Comparison of ENCODE assay signal across 23 cellular contexts in genomic region chr13:97348569-97349100, GRCh38.
"Had no signal": no experiment of that assay in that cellular context is flagged by ENCODE, and none has a peak within 500 bp of the region (broad histone marks: within the 10 kb centered on the region; RNA-seq: fewer than 3 reads in every experiment).

No MANE protein-coding gene starts in this region.

- H3K4me3 ChIP-seq: esophagus squamous epithelium, gastroesophageal sphincter, left ventricle myocardium inferior, lung, neural progenitor cell, ovary, right atrium auricular region, smooth muscle cell, suprapubic skin, thyroid gland, upper lobe of left lung, vagina had no signal

- H3K27me3 ChIP-seq: esophagus squamous epithelium, gastroesophageal sphincter, neural progenitor cell, ovary, right atrium auricular region, suprapubic skin, thyroid gland, upper lobe of left lung, vagina had no signal

- H3K27ac Mint-ChIP-seq: dendritic cell treated with granulocyte-macrophage colony-stimulating factor and Interleukin-4, amounts not matched to agents 40 ng/mL and 50 ng/mL, for 4 days; natural killer cell treated with Interleukin-12 subunit alpha and Interleukin-12 subunit beta and Interleukin-15 and Interleukin-18, amount 100 ng/mL, for 72 hours; neural progenitor cell had no signal

- H3K9me3 ChIP-seq: ovary, right atrium auricular region, thyroid gland, upper lobe of left lung, vagina had no signal

- H3K9me3 Mint-ChIP-seq: dendritic cell treated with granulocyte-macrophage colony-stimulating factor and Interleukin-4, amounts not matched to agents 40 ng/mL and 50 ng/mL, for 4 days; effector memory CD8-positive, alpha-beta T cell; immature natural killer cell; natural killer cell treated with Interleukin-12 subunit alpha and Interleukin-12 subunit beta and Interleukin-15 and Interleukin-18, amount 100 ng/mL, for 72 hours had no signal

- DNase-seq: effector memory CD8-positive, alpha-beta T cell; esophagus squamous epithelium; foreskin fibroblast; glutamatergic neuron; immature natural killer cell; left ventricle myocardium inferior; mesenchymal stem cell; midbrain; nucleus accumbens; ovary; stimulated activated CD4-positive, alpha-beta T cell treated with anti-CD3 and anti-CD28 coated beads, Interleukin-2, amount 100 ng/mL, for 48 hours; stimulated activated naive CD8-positive, alpha-beta T cell treated with anti-CD3 and anti-CD28 coated beads, Interleukin-15, Interleukin-2, amounts not matched to agents 100 U/mL and 50 U/mL, for 24 hours; thyroid gland; upper lobe of left lung had no signal

- H3K4me1 Mint-ChIP-seq: immature natural killer cell, neural progenitor cell had no signal

- H3K4me3 Mint-ChIP-seq: dendritic cell treated with granulocyte-macrophage colony-stimulating factor and Interleukin-4, amounts not matched to agents 40 ng/mL and 50 ng/mL, for 4 days; effector memory CD8-positive, alpha-beta T cell; immature natural killer cell; natural killer cell treated with Interleukin-12 subunit alpha and Interleukin-12 subunit beta and Interleukin-15 and Interleukin-18, amount 100 ng/mL, for 72 hours; neural progenitor cell had no signal

- ATAC-seq: effector memory CD8-positive, alpha-beta T cell; gastroesophageal sphincter; natural killer cell treated with Interleukin-12 subunit alpha and Interleukin-12 subunit beta and Interleukin-15 and Interleukin-18, amount 100 ng/mL, for 72 hours; stimulated activated naive CD8-positive, alpha-beta T cell treated with anti-CD3 and anti-CD28 coated beads, Interleukin-15, Interleukin-2, amounts not matched to agents 100 U/mL and 50 U/mL, for 24 hours had no signal

- H3K27me3 Mint-ChIP-seq: dendritic cell treated with granulocyte-macrophage colony-stimulating factor and Interleukin-4, amounts not matched to agents 40 ng/mL and 50 ng/mL, for 4 days; effector memory CD8-positive, alpha-beta T cell; natural killer cell treated with Interleukin-12 subunit alpha and Interleukin-12 subunit beta and Interleukin-15 and Interleukin-18, amount 100 ng/mL, for 72 hours had no signal

- H3K4me1 ChIP-seq: neural progenitor cell had no signal

- H3K27ac ChIP-seq: esophagus squamous epithelium, gastroesophageal sphincter, left ventricle myocardium inferior, neural progenitor cell, ovary, right atrium auricular region, suprapubic skin, thyroid gland, upper lobe of left lung, vagina had no signal

- H3K36me3 ChIP-seq: neural progenitor cell, ovary had no signal
